Comparison of ENCODE assay signal across 5 cellular contexts in genomic region chr6:33530617-33531016, GRCh38. TPM values are rescaled to one million over a fixed set of nuclear protein-coding genes. Genes with fewer than 3 reads are reported as not detected.
DNase-seq lines count a peak whose midpoint lies in the region; ATAC-seq, FAIRE-seq and TF ChIP-seq lines count a peak whose summit lies in the region.
"Not testable (repeated sequence)": the region's sequence is repeated elsewhere in the genome, so short reads cannot be mapped to it uniquely, and the experiment has no call there.

No MANE protein-coding gene starts in this region.

- DNase-seq in Karpas-422, result peak; percentile 7
- DNase-seq in activated naive CD4-positive, alpha-beta T cell treated with anti-CD3 and anti-CD28 coated beads, Interleukin-2, amount 10 ng/mL, durations not matched to agents 7 days and 5 days; activated naive CD8-positive, alpha-beta T cell treated with anti-CD3 and anti-CD28 coated beads, Interleukin-2, amount 10 ng/mL, durations not matched to agents 7 days and 5 days; K562 (ENCODE audit: extremely low read depth in 1 of 4, low spot score in 3 of 4); HepG2 (ENCODE audit: low spot score): not testable (repeated sequence)

- intact Hi-C loops in K562 (cut with micrococcal nuclease); HepG2 (cut with micrococcal nuclease; ENCODE audit: unreplicated experiment): not testable (repeated sequence)

- TF ChIP-seq EP300 in K562 (IDR thresholded peaks at IDR 0.05; ENCODE audit: low read length); HepG2 (IDR thresholded peaks at IDR 0.05; ENCODE audit: low read depth in 2 of 2, low read length in 2 of 2); HepG2 (CRISPR knock-in tag; IDR thresholded peaks at IDR 0.05; ENCODE audit: borderline replicate concordance): not testable (repeated sequence)

- BruUV-seq in K562 (replicated peaks; lab: Mats Ljungman, UMichigan); HepG2 (replicated peaks; lab: Mats Ljungman, UMichigan): not testable (repeated sequence)

- H3K4me1 Mint-ChIP-seq in activated naive CD4-positive, alpha-beta T cell treated with anti-CD3 and anti-CD28 coated beads, Interleukin-2, amount 10 ng/mL, durations not matched to agents 7 days and 5 days, result peaks cover 23% of the 10 kb centered on the region
- H3K4me1 Mint-ChIP-seq in activated naive CD8-positive, alpha-beta T cell treated with anti-CD3 and anti-CD28 coated beads, Interleukin-2, amount 10 ng/mL, durations not matched to agents 7 days and 5 days, result peaks cover 16% of the 10 kb centered on the region

- H3K27ac ChIP-seq in Karpas-422 (ENCODE audit: low read length); K562 (ENCODE audit: extremely low read depth, low read depth, low read length); HepG2 (ENCODE audit: extremely low read length, insufficient read depth, low read length): not testable (repeated sequence)

- not testable (repeated sequence) for H3K4me1 ChIP-seq in Karpas-422 (ENCODE audit: low read length); K562 (replicated peaks in 1 of 2; ENCODE audit: control insufficient read depth in 2 of 2, insufficient read depth in 2 of 2, low read length in 2 of 2)
- peaks cover 52% of the 10 kb centered on the region for H3K4me1 ChIP-seq in HepG2 (ENCODE audit: insufficient read depth, low read length)

- not testable (repeated sequence) for H3K4me3 Mint-ChIP-seq in activated naive CD4-positive, alpha-beta T cell treated with anti-CD3 and anti-CD28 coated beads, Interleukin-2, amount 10 ng/mL, durations not matched to agents 7 days and 5 days; activated naive CD8-positive, alpha-beta T cell treated with anti-CD3 and anti-CD28 coated beads, Interleukin-2, amount 10 ng/mL, durations not matched to agents 7 days and 5 days

- H3K4me2 ChIP-seq in Karpas-422 (ENCODE audit: low read depth, low read length, poor library complexity, severe bottlenecking); K562 (ENCODE audit: insufficient read depth, low read length); HepG2 (ENCODE audit: low read depth, low read length): not testable (repeated sequence)

- H4K20me1 ChIP-seq in Karpas-422 (ENCODE audit: insufficient read depth, low read depth, low read length); K562 (replicated peaks; ENCODE audit: control insufficient read depth, insufficient read depth, low read length); HepG2 (ENCODE audit: insufficient read depth, low read length): not testable (repeated sequence)

- not testable (repeated sequence) for TF ChIP-seq CTCF in K562 (IDR thresholded peaks at IDR 0.05 in 2 of 3, conservative IDR thresholded peaks at IDR 0.05 in 1 of 3; ENCODE audit: insufficient read depth in 2 of 3, low read depth in 1 of 3, low read length in 3 of 3); HepG2 (CRISPR knock-in tag; IDR thresholded peaks at IDR 0.05)

- not testable (repeated sequence) for H3K27me3 ChIP-seq in Karpas-422 (ENCODE audit: low read length); K562 (ENCODE audit: control insufficient read depth in 2 of 2, insufficient read depth in 2 of 2, low read length in 2 of 2); HepG2 (ENCODE audit: control insufficient read depth in 1 of 2, insufficient read depth in 2 of 2, low read length in 2 of 2)

- not testable (repeated sequence) for TF ChIP-seq RAD21 in K562 (CRISPR knock-in tag; conservative IDR thresholded peaks at IDR 0.05 in 1 of 2, IDR thresholded peaks at IDR 0.05 in 1 of 2); HepG2 (CRISPR knock-in tag; IDR thresholded peaks at IDR 0.05)

- not testable (repeated sequence) for H3K9me2 ChIP-seq in Karpas-422 (replicated peaks; ENCODE audit: insufficient read depth, low read length)

- not testable (repeated sequence) for H3K9me1 ChIP-seq in K562 (ENCODE audit: control insufficient read depth, insufficient read depth, low read length)

- POLR2A ChIA-PET in activated naive CD8-positive, alpha-beta T cell treated with anti-CD3 and anti-CD28 coated beads, Interleukin-2, amount 10 ng/mL, durations not matched to agents 7 days and 5 days (lab: Charles Lee), result interaction anchor here (1.1 kb wide), 1 partner anchor 49 kb away, joined by 3 read pairs; no protein-coding TSS in a partner anchor
- POLR2A ChIA-PET in K562 (lab: Yijun Ruan, JAX), result interaction anchor here (0.6 kb wide), 1 partner anchor 71 kb away, joined by 3 read pairs; no protein-coding TSS in a partner anchor
- POLR2A ChIA-PET in HepG2 (lab: Yijun Ruan, JAX), result not testable (repeated sequence)

- H3K36me3 Mint-ChIP-seq in activated naive CD4-positive, alpha-beta T cell treated with anti-CD3 and anti-CD28 coated beads, Interleukin-2, amount 10 ng/mL, durations not matched to agents 7 days and 5 days; activated naive CD8-positive, alpha-beta T cell treated with anti-CD3 and anti-CD28 coated beads, Interleukin-2, amount 10 ng/mL, durations not matched to agents 7 days and 5 days: not testable (repeated sequence)

- not testable (repeated sequence) for H3K9me3 ChIP-seq in Karpas-422 (ENCODE audit: low read length); K562 (replicated peaks; ENCODE audit: control insufficient read depth, insufficient read depth, low read depth, low read length); HepG2 (ENCODE audit: low read length)

- in situ Hi-C loops in K562 (cut with MboI); HepG2 (cut with HindIII; ENCODE audit: extremely low pct_ligation_motif_present, low pct_unique_long_range_greater_than_20kb): not testable (repeated sequence)

- FAIRE-seq in K562 (lab: Jason Lieb, UNC); HepG2 (lab: Jason Lieb, UNC): not testable (repeated sequence)

- not testable (repeated sequence) for H3K36me3 ChIP-seq in Karpas-422 (ENCODE audit: insufficient read depth, low read length); K562 (ENCODE audit: control insufficient read depth, insufficient read depth, low read length); HepG2 (replicated peaks in 1 of 2; ENCODE audit: control insufficient read depth in 1 of 2, insufficient read depth in 2 of 2, low read length in 2 of 2)

- CTCF ChIA-PET in activated naive CD4-positive, alpha-beta T cell treated with anti-CD3 and anti-CD28 coated beads, Interleukin-2, amount 10 ng/mL, durations not matched to agents 7 days and 5 days (lab: Charles Lee); K562 (lab: Yijun Ruan, JAX; ENCODE audit: low intra/inter-chr PET ratio); HepG2 (lab: Yijun Ruan, JAX; ENCODE audit: low intra/inter-chr PET ratio, low total read pairs): not testable (repeated sequence)

- ATAC-seq in activated naive CD8-positive, alpha-beta T cell treated with anti-CD3 and anti-CD28 coated beads, Interleukin-2, amount 10 ng/mL, durations not matched to agents 7 days and 5 days (ENCODE audit: low read depth); K562; HepG2: not testable (repeated sequence)

- TF ChIP-seq POLR2A in K562 (conservative IDR thresholded peaks at IDR 0.05); HepG2 (IDR thresholded peaks at IDR 0.05; ENCODE audit: insufficient read depth in 1 of 2, low read depth in 2 of 2, low read length in 2 of 2): not testable (repeated sequence)

- not testable (repeated sequence) for H3K4me3 ChIP-seq in Karpas-422 (ENCODE audit: low read length); K562; HepG2 (replicated peaks in 1 of 3; ENCODE audit: insufficient read depth in 1 of 3, low read depth in 2 of 3, low read length in 3 of 3)

- H3K9me3 Mint-ChIP-seq in activated naive CD4-positive, alpha-beta T cell treated with anti-CD3 and anti-CD28 coated beads, Interleukin-2, amount 10 ng/mL, durations not matched to agents 7 days and 5 days; activated naive CD8-positive, alpha-beta T cell treated with anti-CD3 and anti-CD28 coated beads, Interleukin-2, amount 10 ng/mL, durations not matched to agents 7 days and 5 days: not testable (repeated sequence)

- not testable (repeated sequence) for H3K79me2 ChIP-seq in Karpas-422 (ENCODE audit: low read length); K562 (ENCODE audit: control insufficient read depth, insufficient read depth, low read length); HepG2 (ENCODE audit: insufficient read depth, low read length)

- H2AFZ ChIP-seq in Karpas-422 (ENCODE audit: low read length); K562 (ENCODE audit: low read depth, low read length); HepG2 (ENCODE audit: low read length): not testable (repeated sequence)

- H3K9ac ChIP-seq in Karpas-422 (ENCODE audit: low read length); K562 (ENCODE audit: insufficient read depth in 1 of 2, low read depth in 2 of 2, low read length in 2 of 2); HepG2 (ENCODE audit: insufficient read depth, low read depth, low read length): not testable (repeated sequence)

- H3K27ac Mint-ChIP-seq in activated naive CD4-positive, alpha-beta T cell treated with anti-CD3 and anti-CD28 coated beads, Interleukin-2, amount 10 ng/mL, durations not matched to agents 7 days and 5 days, result peak overlapping the region; percentile 25
- peak overlapping the region; percentile 63 for H3K27ac Mint-ChIP-seq in activated naive CD8-positive, alpha-beta T cell treated with anti-CD3 and anti-CD28 coated beads, Interleukin-2, amount 10 ng/mL, durations not matched to agents 7 days and 5 days

- peaks cover 47% of the 10 kb centered on the region for H3K27me3 Mint-ChIP-seq in activated naive CD4-positive, alpha-beta T cell treated with anti-CD3 and anti-CD28 coated beads, Interleukin-2, amount 10 ng/mL, durations not matched to agents 7 days and 5 days
- peaks cover 17% of the 10 kb centered on the region for H3K27me3 Mint-ChIP-seq in activated naive CD8-positive, alpha-beta T cell treated with anti-CD3 and anti-CD28 coated beads, Interleukin-2, amount 10 ng/mL, durations not matched to agents 7 days and 5 days

RNA-seq across cellular contexts. Expression of gene BAK1, which starts 49.5 kb away (rescaled TPM):
- total RNA-seq in Karpas-422 (2014; rRNA removed; shearing (Covaris generic); ENCODE audit: low replicate concordance), result 9.9 and 18.7 TPM in 2 replicates
- 10 to 100 TPM; 48.0 to 48.1 TPM for total RNA-seq in activated naive CD8-positive, alpha-beta T cell treated with anti-CD3 and anti-CD28 coated beads, Interleukin-2, amount 10 ng/mL, durations not matched to agents 7 days and 5 days
- total RNA-seq in K562 (2011; cell fraction: chromatin; rRNA removed; ENCODE audit: low replicate concordance), result 5.4 and 22.3 TPM in 2 replicates
- total RNA-seq in K562 (2011; cell fraction: nucleolus; rRNA removed), result 18.4 and 20.8 TPM in 2 replicates
- total RNA-seq in K562 (2011; cell fraction: nucleoplasm; rRNA removed), result 18.6 and 21.4 TPM in 2 replicates
- 11.5 and 14.8 TPM in 2 replicates for total RNA-seq in K562 (2014; rRNA removed)
- total RNA-seq in K562 (2014; rRNA removed; fragmentation: Illumina TruSeq; extraction: Trizol), result 14.4 and 16.5 TPM in 2 replicates
- total RNA-seq in K562 (2015; rRNA removed; fragmentation: Illumina TruSeq; extraction: Trizol), result 24.6 and 26.0 TPM in 2 replicates
- 28.2 and 30.7 TPM in 2 replicates for total RNA-seq in K562 (2021)
- 18.9 and 22.7 TPM in 2 replicates for polyA plus RNA-seq in K562 (2011; rRNA removed)
- 27.6 and 36.1 TPM in 2 replicates for polyA plus RNA-seq in K562 (2011; cell fraction: cytosol; rRNA removed)
- 19.6 and 25.1 TPM in 2 replicates for polyA plus RNA-seq in K562 (2011; cell fraction: nucleus; rRNA removed)
- polyA plus RNA-seq in K562 (2012), result 23.7 and 26.4 TPM in 2 replicates
- polyA plus RNA-seq in K562 (2014; fragmentation: Illumina TruSeq; extraction: Trizol), result 23.7 and 28.2 TPM in 2 replicates
- polyA plus RNA-seq in K562 (2014; fragmentation: Nextera tagmentation; extraction: Ambion mirVana), result 1 to 10 TPM; 5.4 to 9.7 TPM
- polyA plus RNA-seq in K562 (2014; rRNA removed), result 24.1 and 26.2 TPM in 2 replicates
- 12.4 and 16.0 TPM in 2 replicates for polyA minus RNA-seq in K562 (2011; rRNA and poly(A)+ RNA removed)
- polyA minus RNA-seq in K562 (2011; cell fraction: cytosol; rRNA and poly(A)+ RNA removed), result 16.0 and 18.0 TPM in 2 replicates
- 5.7 and 7.8 TPM in 2 replicates for polyA minus RNA-seq in K562 (2011; cell fraction: nucleus; rRNA and poly(A)+ RNA removed)
- total RNA-seq in HepG2 (2016; rRNA removed; fragmentation: Illumina TruSeq; extraction: Trizol), result 23.8 and 25.9 TPM in 2 replicates
- 16.2 and 22.7 TPM in 2 replicates for total RNA-seq in HepG2 (2016; cell fraction: cytosol; rRNA removed; fragmentation: Illumina TruSeq; extraction: Trizol; ENCODE audit: low read depth)
- 24.2 and 26.8 TPM in 2 replicates for total RNA-seq in HepG2 (2016; cell fraction: insoluble cytoplasmic fraction; rRNA removed; fragmentation: Illumina TruSeq; extraction: Trizol)
- 40.6 and 46.1 TPM in 2 replicates for total RNA-seq in HepG2 (2016; cell fraction: membrane; rRNA removed; fragmentation: Illumina TruSeq; extraction: Trizol)
- total RNA-seq in HepG2 (2016; cell fraction: nucleus; rRNA removed; fragmentation: Illumina TruSeq; extraction: Trizol), result 11.2 and 14.0 TPM in 2 replicates
- polyA plus RNA-seq in HepG2 (2011; rRNA removed), result 15.0 and 22.2 TPM in 2 replicates
- polyA plus RNA-seq in HepG2 (2011; cell fraction: cytosol; rRNA removed), result 19.9 and 23.5 TPM in 2 replicates
- polyA plus RNA-seq in HepG2 (2011; cell fraction: nucleus; rRNA removed), result 13.5 and 15.1 TPM in 2 replicates
- polyA plus RNA-seq in HepG2 (2012), result 10.2 and 16.3 TPM in 2 replicates
- 21.1 and 27.3 TPM in 2 replicates for polyA plus RNA-seq in HepG2 (2016; cell fraction: cytosol; fragmentation: Illumina TruSeq; extraction: Trizol; ENCODE audit: low read depth)
- polyA plus RNA-seq in HepG2 (2016; cell fraction: insoluble cytoplasmic fraction; fragmentation: Illumina TruSeq; extraction: Trizol; ENCODE audit: low read depth), result 25.7 and 28.6 TPM in 2 replicates
- 36.0 and 39.7 TPM in 2 replicates for polyA plus RNA-seq in HepG2 (2016; cell fraction: membrane; fragmentation: Illumina TruSeq; extraction: Trizol; ENCODE audit: low read depth)
- polyA plus RNA-seq in HepG2 (2016; cell fraction: nucleus; fragmentation: Illumina TruSeq; extraction: Trizol; ENCODE audit: insufficient read depth, low read depth), result 24.6 and 25.1 TPM in 2 replicates
- 38.8 and 50.3 TPM in 2 replicates for polyA minus RNA-seq in HepG2 (2011; rRNA and poly(A)+ RNA removed; ENCODE audit: low replicate concordance)
- 14.0 and 16.7 TPM in 2 replicates for polyA minus RNA-seq in HepG2 (2011; cell fraction: cytosol; rRNA and poly(A)+ RNA removed)
- polyA minus RNA-seq in HepG2 (2011; cell fraction: nucleus; rRNA and poly(A)+ RNA removed), result 7.6 and 8.2 TPM in 2 replicates
